ENCODE assay signal across 30 cellular contexts in genomic region chr1:90220941-90221693, GRCh38.
A peak's percentile ranks its signal among the peaks of the same experiment; 100 is the strongest.
DNase-seq lines count a peak whose midpoint lies in the region; ATAC-seq and TF ChIP-seq lines count a peak whose summit lies in the region.
"Had no signal": no experiment of that assay in that cellular context is flagged by ENCODE, and none has a peak within 500 bp of the region (broad histone marks: within the 10 kb centered on the region; RNA-seq: fewer than 3 reads in every experiment).

No MANE protein-coding gene starts in this region.

- 35% methylated on average over 5 of the region's 5 CpGs for WGBS in right lobe of liver (ENCODE audit: insufficient coverage, low coverage, low lambda C conversion rate, missing lambda C conversion rate)

- no peaks in the 10 kb centered on the region for H4K20me1 ChIP-seq in MM.1S (ENCODE audit: insufficient read depth, low read length)

- H3K9me3 Mint-ChIP-seq in WTC11 (peaks cover 25% of the 10 kb centered on the region), Calu3 (ENCODE audit: low read depth, unreplicated experiment) (peaks cover 6% of the 10 kb centered on the region)
- H3K9me3 Mint-ChIP-seq in activated T-helper 17 cell treated with anti-CD3 and anti-CD28 coated beads, Interleukin-2, amount 50 U/mL, for 72 hours, result peaks cover 8% of the 10 kb centered on the region

- no peaks in the 10 kb centered on the region for H3K36me3 ChIP-seq in MM.1S (replicated peaks; ENCODE audit: insufficient read depth, low read length)
- no peaks in the 10 kb centered on the region for H3K36me3 ChIP-seq in right lobe of liver
- no peaks in the 10 kb centered on the region for H3K36me3 ChIP-seq in right atrium auricular region
- H3K36me3 ChIP-seq: ovary, SJSA1 had no signal

- H3K27ac Mint-ChIP-seq in WTC11 (no peak overlapping the region), Calu3 (ENCODE audit: unreplicated experiment) (no peak overlapping the region)
- no peak overlapping the region for H3K27ac Mint-ChIP-seq in activated T-helper 17 cell treated with anti-CD3 and anti-CD28 coated beads, Interleukin-2, amount 50 U/mL, for 72 hours
- H3K27ac Mint-ChIP-seq: activated CD8-positive, alpha-beta T cell treated with anti-CD3 and anti-CD28 coated beads, Interleukin-2, amount 10 ng/mL, durations not matched to agents 7 days and 5 days; activated naive CD8-positive, alpha-beta T cell treated with anti-CD3 and anti-CD28 coated beads, Interleukin-2, amount 50 U/mL, for 24 hours; HFFc6; natural killer cell had no signal

- H3K27me3 ChIP-seq in MM.1S (replicated peaks; ENCODE audit: insufficient read depth, low read length) (no peaks in the 10 kb centered on the region), right lobe of liver (no peaks in the 10 kb centered on the region), right atrium auricular region (no peaks in the 10 kb centered on the region)
- H3K27me3 ChIP-seq: ovary, SJSA1 had no signal

- POLR2A ChIA-PET in WTC11 (lab: Charles Lee), result no interaction called here

- 0 out of 2 replicates have a peak overlapping the region, but pooled peaks have one; percentile 95 for H3K4me3 Mint-ChIP-seq in WTC11
- H3K4me3 Mint-ChIP-seq in activated T-helper 17 cell treated with anti-CD3 and anti-CD28 coated beads, Interleukin-2, amount 50 U/mL, for 72 hours, result no peak overlapping the region
- no peak overlapping the region for H3K4me3 Mint-ChIP-seq in Calu3 (ENCODE audit: low read depth, unreplicated experiment)
- H3K4me3 Mint-ChIP-seq: activated CD8-positive, alpha-beta T cell treated with anti-CD3 and anti-CD28 coated beads, Interleukin-2, amount 10 ng/mL, durations not matched to agents 7 days and 5 days; activated naive CD8-positive, alpha-beta T cell treated with anti-CD3 and anti-CD28 coated beads, Interleukin-2, amount 50 U/mL, for 24 hours; HFFc6; natural killer cell had no signal

- H3K4me1 Mint-ChIP-seq in WTC11 (peaks cover 30% of the 10 kb centered on the region), Calu3 (ENCODE audit: low read depth, unreplicated experiment) (peaks cover 9% of the 10 kb centered on the region)
- H3K4me1 Mint-ChIP-seq in activated T-helper 17 cell treated with anti-CD3 and anti-CD28 coated beads, Interleukin-2, amount 50 U/mL, for 72 hours, result no peaks in the 10 kb centered on the region
- H3K4me1 Mint-ChIP-seq: activated naive CD8-positive, alpha-beta T cell treated with anti-CD3 and anti-CD28 coated beads, Interleukin-2, amount 50 U/mL, for 24 hours; natural killer cell had no signal

- no peaks in the 10 kb centered on the region for H3K79me2 ChIP-seq in MM.1S (ENCODE audit: low read length)

- H3K4me1 ChIP-seq in MM.1S (ENCODE audit: low read length), result no peaks in the 10 kb centered on the region
- H3K4me1 ChIP-seq in right lobe of liver, result peaks cover 0 to 6% (median 0%) of the 10 kb centered on the region in 4 donors
- no peaks in the 10 kb centered on the region for H3K4me1 ChIP-seq in right atrium auricular region
- H3K4me1 ChIP-seq: SJSA1 had no signal

- H3K36me3 Mint-ChIP-seq in WTC11, result peaks cover 24% of the 10 kb centered on the region
- no peaks in the 10 kb centered on the region for H3K36me3 Mint-ChIP-seq in activated T-helper 17 cell treated with anti-CD3 and anti-CD28 coated beads, Interleukin-2, amount 50 U/mL, for 72 hours (ENCODE audit: low read depth)
- H3K36me3 Mint-ChIP-seq in Calu3 (ENCODE audit: insufficient read depth, unreplicated experiment), result peaks cover 10% of the 10 kb centered on the region
- H3K36me3 Mint-ChIP-seq: natural killer cell had no signal

- H3K9ac ChIP-seq in MM.1S (ENCODE audit: low read length), result no peak overlapping the region

- no peak overlapping the region for H2AFZ ChIP-seq in MM.1S (ENCODE audit: low read length)

- CTCF ChIA-PET in WTC11 (lab: Charles Lee), result interaction anchor here (0.6 kb wide), 1 partner anchor 1669 kb away, joined by 3 read pairs; no protein-coding TSS in a partner anchor
- CTCF ChIA-PET in Calu3 (lab: Charles Lee), result interaction anchor here (0.5 kb wide), 1 partner anchor 315 kb away, joined by 7 read pairs; no protein-coding TSS in a partner anchor

- ATAC-seq in WTC11, result no peak
- ATAC-seq in right lobe of liver, result peak; percentile 51 to 79 (median 63)
- no peak for ATAC-seq in HG03520 (IDR thresholded peaks at IDR 0.05; ENCODE audit: unreplicated experiment)
- ATAC-seq in activated T-helper 17 cell treated with anti-CD3 and anti-CD28 coated beads, Interleukin-2, amount 50 U/mL, for 72 hours (replicated peaks), result no peak
- ATAC-seq: activated CD8-positive, alpha-beta T cell treated with anti-CD3 and anti-CD28 coated beads, Interleukin-2, amount 10 ng/mL, durations not matched to agents 7 days and 5 days; activated naive CD8-positive, alpha-beta T cell treated with anti-CD3 and anti-CD28 coated beads, Interleukin-2, amount 50 U/mL, for 24 hours; natural killer cell; right cardiac atrium had no signal

- no peaks in the 10 kb centered on the region for H3F3A ChIP-seq in MM.1S (ENCODE audit: insufficient read depth, low read length)

- no peaks in the 10 kb centered on the region for H3K27me3 Mint-ChIP-seq in WTC11 (ENCODE audit: low read depth)
- H3K27me3 Mint-ChIP-seq in activated T-helper 17 cell treated with anti-CD3 and anti-CD28 coated beads, Interleukin-2, amount 50 U/mL, for 72 hours, result peaks cover 13% of the 10 kb centered on the region
- peaks cover 9% of the 10 kb centered on the region for H3K27me3 Mint-ChIP-seq in Calu3 (ENCODE audit: unreplicated experiment)

- TF ChIP-seq POLR2A in right lobe of liver (IDR thresholded peaks at IDR 0.05), result no peak

- no TSS peak for BruUV-seq in Calu3 (replicated peaks; lab: Mats Ljungman, UMichigan)

- intact Hi-C loops in right lobe of liver (cut with DNase I), result no loop called here
- intact Hi-C loops in Calu3 (cut with micrococcal nuclease; ENCODE audit: unreplicated experiment), result no loop called here

- H3K9me2 ChIP-seq in MM.1S (replicated peaks; ENCODE audit: insufficient read depth, low read length), result no peaks in the 10 kb centered on the region

- no peak overlapping the region for H3K4me3 ChIP-seq in MM.1S (ENCODE audit: low read length)
- H3K4me3 ChIP-seq in right lobe of liver, result no peak overlapping the region
- H3K4me3 ChIP-seq in right atrium auricular region, result no peak overlapping the region
- H3K4me3 ChIP-seq: ovary, SJSA1 had no signal

- no peaks in the 10 kb centered on the region for H3K9me3 ChIP-seq in MM.1S (replicated peaks; ENCODE audit: insufficient read depth, low read length)
- H3K9me3 ChIP-seq in right lobe of liver, result no peaks in the 10 kb centered on the region
- no peaks in the 10 kb centered on the region for H3K9me3 ChIP-seq in right atrium auricular region
- H3K9me3 ChIP-seq: Caco-2, ovary, SJSA1 had no signal

- TF ChIP-seq CTCF in MM.1S (IDR thresholded peaks at IDR 0.05; ENCODE audit: low read length), result no peak
- TF ChIP-seq CTCF in WTC11 (IDR thresholded peaks at IDR 0.05), result no peak
- no peak for TF ChIP-seq CTCF in right lobe of liver (IDR thresholded peaks at IDR 0.05)
- TF ChIP-seq CTCF in right atrium auricular region (IDR thresholded peaks at IDR 0.05), result no peak
- no peak for TF ChIP-seq CTCF in Calu3 (IDR thresholded peaks at IDR 0.05; ENCODE audit: unreplicated experiment)

- DNase-seq in DMS53 (lab: John Stamatoyannopoulos, UW) (peak; percentile 60), MM.1S (peak; percentile 31), WTC11 (ENCODE audit: low spot score) (no peak), right lobe of liver (no peak), right atrium auricular region (ENCODE audit: low spot score) (no peak), Calu3 (no peak)
- DNase-seq: activated CD4-positive, alpha-beta T cell treated with anti-CD3 and anti-CD28 coated beads for 1 hour; activated CD8-positive, alpha-beta T cell treated with anti-CD3 and anti-CD28 coated beads, Interleukin-2, amount 10 ng/mL, durations not matched to agents 7 days and 5 days; activated gamma-delta T cell treated with Interleukin-2 at 50 U/mL for 16 hours; activated naive CD8-positive, alpha-beta T cell treated with anti-CD3 and anti-CD28 coated beads, Interleukin-2, amount 50 U/mL, for 24 hours; activated T-cell treated with anti-CD3 and anti-CD28 coated beads for 4 hours; C1 segment of cervical spinal cord; Caco-2; EL; head of caudate nucleus; HFFc6; KG1; midbrain; natural killer cell; NCI-H2081 treated with DMSO at 0.1 percent for 48 hours; NCI-H446 treated with DMSO at 0.1 percent for 48 hours; ovary; right cardiac atrium; stimulated activated CD4-positive, alpha-beta T cell treated with anti-CD3 and anti-CD28 coated beads, Interleukin-4, amount 100 ng/mL, for 4 hours; stimulated activated naive CD4-positive, alpha-beta T cell treated with Interleukin-2 at 50 U/mL for 16 hours; T-helper 1 cell had no signal

- H3K27ac ChIP-seq in MM.1S (ENCODE audit: low read length), result no peak overlapping the region
- H3K27ac ChIP-seq in right lobe of liver, result no peak overlapping the region
- no peak overlapping the region for H3K27ac ChIP-seq in right atrium auricular region
- H3K27ac ChIP-seq: epithelial cell of prostate, ovary, SJSA1 had no signal

- H3K4me2 ChIP-seq in MM.1S (ENCODE audit: low read depth, low read length), result no peak overlapping the region

TF ChIP-seq in WTC11, 78 proteins besides CTCF, POLR2A, EP300 and RAD21:
- TF ChIP-seq ZNF121 (CRISPR knock-in tag; IDR thresholded peaks at IDR 0.05), result no peak
- TF ChIP-seq GABPB1 (CRISPR knock-in tag; IDR thresholded peaks at IDR 0.05), result no peak
- no peak for TF ChIP-seq CDX4 (CRISPR knock-in tag; IDR thresholded peaks at IDR 0.05; ENCODE audit: borderline replicate concordance)
- no peak for TF ChIP-seq CREB1 (CRISPR knock-in tag; IDR thresholded peaks at IDR 0.05)
- TF ChIP-seq FOXJ3 (CRISPR knock-in tag; IDR thresholded peaks at IDR 0.05; ENCODE audit: borderline replicate concordance), result no peak

Comparison
In these comparisons a context has a peak if more than half of its experiments do, and no peak if none do; other contexts are left out.
1. DNase-seq: peak in DMS53 (single experiment) and MM.1S (single experiment); none in WTC11 (single experiment), right lobe of liver (0 of 3), right atrium auricular region (single experiment) and Calu3 (single experiment).
2. ATAC-seq: peak in right lobe of liver (4 of 4); none in WTC11 (single experiment), HG03520 (single experiment) and activated T-helper 17 cell treated with anti-CD3 and anti-CD28 coated beads, Interleukin-2, amount 50 U/mL, for 72 hours (single experiment).